ENCODE assay signal across 8 cellular contexts in genomic region chr19:9786342-9786741, GRCh38. TPM values are rescaled to one million over a fixed set of nuclear protein-coding genes. Genes with fewer than 3 reads are reported as not detected.
DNase-seq lines count a peak whose midpoint lies in the region; ATAC-seq and TF ChIP-seq lines count a peak whose summit lies in the region.

No MANE protein-coding gene starts in this region.

- peaks cover 35% of the 10 kb centered on the region for H3K4me1 Mint-ChIP-seq in central memory CD8-positive, alpha-beta T cell

- H3K4me3 ChIP-seq in heart left ventricle (peak overlapping the region in 11 of 12 donors; percentile 59 to 92 (median 68)), mucosa of rectum (ENCODE audit: low read length in 2 of 2) (peak overlapping the region; percentile 73 to 76), uterus (peak overlapping the region; percentile 70 to 97)

- TF ChIP-seq POLR2A in heart left ventricle (IDR thresholded peaks at IDR 0.05) (no peak), uterus (IDR thresholded peaks at IDR 0.05) (no peak)

- H3K9me3 ChIP-seq in heart left ventricle (no peaks in the 10 kb centered on the region), mucosa of rectum (ENCODE audit: control insufficient read depth in 2 of 2, low read length in 2 of 2) (no peaks in the 10 kb centered on the region), uterus (no peaks in the 10 kb centered on the region)

- 55 to 64% (median 60%) methylated on average over 9 of the region's 9 CpGs for WGBS in heart left ventricle, 4 donors

- TF ChIP-seq CTCF in heart left ventricle (IDR thresholded peaks at IDR 0.05) (no peak), uterus (IDR thresholded peaks at IDR 0.05) (no peak)

- no peaks in the 10 kb centered on the region for H3K27me3 Mint-ChIP-seq in central memory CD8-positive, alpha-beta T cell

- intact Hi-C loops in heart left ventricle (cut with DNase I) = loop anchor here in 2 of 10 donors (5.0 to 10.0 kb wide), 3 partner anchors 112 to 474 kb away; partner anchors contain the start of genes ZNF562 (in 2 of the 2) and ZNF426 (in 1 of the 2)
- intact Hi-C loops in Right ventricle myocardium inferior (cut with DNase I) = no loop called here
- intact Hi-C loops in uterus (cut with DNase I; ENCODE audit: low total_unique reads) = no loop called here

- peak overlapping the region; percentile 98 for H3K27ac Mint-ChIP-seq in central memory CD8-positive, alpha-beta T cell (ENCODE audit: low read depth)

- H3K4me1 ChIP-seq in heart left ventricle = peaks cover 0 to 32% (median 13%) of the 10 kb centered on the region in 12 donors
- H3K4me1 ChIP-seq in mucosa of rectum (ENCODE audit: control insufficient read depth in 2 of 2, insufficient read depth in 2 of 2, low read length in 2 of 2) = peaks cover 6 to 15% of the 10 kb centered on the region in 2 donors
- H3K4me1 ChIP-seq in uterus = peaks cover 0 to 7% of the 10 kb centered on the region in 2 donors

- no peaks in the 10 kb centered on the region for H3K27me3 ChIP-seq in heart left ventricle
- no peaks in the 10 kb centered on the region for H3K27me3 ChIP-seq in mucosa of rectum (ENCODE audit: control insufficient read depth in 2 of 2, insufficient read depth in 2 of 2, low read length in 2 of 2)
- H3K27me3 ChIP-seq in uterus = no peaks in the 10 kb centered on the region

- peak overlapping the region; percentile 87 for H3K4me3 Mint-ChIP-seq in central memory CD8-positive, alpha-beta T cell

- ATAC-seq in heart left ventricle (no peak), Right ventricle myocardium inferior (no peak), GM19395 (IDR thresholded peaks at IDR 0.05; ENCODE audit: unreplicated experiment) (no peak)
- no peak for ATAC-seq in central memory CD8-positive, alpha-beta T cell (replicated peaks; ENCODE audit: extremely low read depth, poor library complexity, severe bottlenecking)

- peaks cover 9% of the 10 kb centered on the region for H3K36me3 Mint-ChIP-seq in central memory CD8-positive, alpha-beta T cell (ENCODE audit: insufficient read depth)

- H3K27ac ChIP-seq in heart left ventricle (peak overlapping the region; percentile 52 to 100 (median 96)), mucosa of rectum (ENCODE audit: low read depth in 2 of 2, low read length in 2 of 2) (peak overlapping the region; percentile 99), uterus (peak overlapping the region; percentile 100)

- H3K36me3 ChIP-seq in heart left ventricle (no peaks in the 10 kb centered on the region), mucosa of rectum (ENCODE audit: control insufficient read depth in 2 of 2, insufficient read depth in 2 of 2, low read length in 2 of 2) (no peaks in the 10 kb centered on the region), uterus (no peaks in the 10 kb centered on the region)

- H3K9me3 Mint-ChIP-seq in central memory CD8-positive, alpha-beta T cell = no peaks in the 10 kb centered on the region

- no peak for DNase-seq in heart left ventricle
- no peak for DNase-seq in Right ventricle myocardium inferior (ENCODE audit: missing footprints)
- no peak for DNase-seq in central memory CD8-positive, alpha-beta T cell (ENCODE audit: low spot score in 2 of 2)
- DNase-seq in uterus = no peak
- no peak for DNase-seq in kidney tubule cell (ENCODE audit: low spot score)
- no peak for DNase-seq in SW 1271 (lab: John Stamatoyannopoulos, UW)

- peak overlapping the region; percentile 65 to 90 for H3K9ac ChIP-seq in mucosa of rectum (ENCODE audit: low read depth in 1 of 2, low read length in 2 of 2)

RNA-seq across cellular contexts. Expression of gene ZNF846, which starts 17.8 kb away (rescaled TPM):
- 10 to 100 TPM in 3 of 9 donors, 1 to 10 TPM in 6; 6.5 to 11.0 (median 8.4) TPM for total RNA-seq in heart left ventricle
- polyA plus RNA-seq in heart left ventricle = 10 to 100 TPM in 1 of 2 donors, 1 to 10 TPM in 1; 5.4 to 11.1 TPM
- 9.3 TPM for total RNA-seq in Right ventricle myocardium inferior
- total RNA-seq in uterus = 10 to 100 TPM; 15.0 to 71.0 (median 39.7) TPM

RNA-seq across cellular contexts. Expression of gene FBXL12, which starts 32.5 kb away (rescaled TPM):
- 10 to 100 TPM in 8 of 9 donors, 1 to 10 TPM in 1; 9.8 to 17.6 (median 12.2) TPM for total RNA-seq in heart left ventricle
- 10 to 100 TPM; 11.2 to 14.5 TPM for polyA plus RNA-seq in heart left ventricle
- total RNA-seq in Right ventricle myocardium inferior = 10.4 TPM
- total RNA-seq in uterus = 10 to 100 TPM in 3 of 4 donors, 1 to 10 TPM in 1; 8.2 to 25.4 (median 18.6) TPM

RNA-seq across cellular contexts. Expression of gene UBL5, which starts 41.4 kb away (rescaled TPM):
- total RNA-seq in heart left ventricle (100 to 1,000 TPM; 460 to 843 (median 492) TPM), Right ventricle myocardium inferior (581 TPM), uterus (1,000 to 10,000 TPM in 1 of 4 donors, 100 to 1,000 TPM in 3; 180 to 1,153 (median 222) TPM)
- polyA plus RNA-seq in heart left ventricle = 1,000 to 10,000 TPM in 1 of 2 donors, 100 to 1,000 TPM in 1; 592 to 1,809 TPM

RNA-seq across cellular contexts. Expression of gene PIN1, which starts 48.8 kb away (rescaled TPM):
- 100 to 1,000 TPM in 2 of 9 donors, 10 to 100 TPM in 7; 82.8 to 147 (median 93.1) TPM for total RNA-seq in heart left ventricle
- 100 to 1,000 TPM in 1 of 2 donors, 10 to 100 TPM in 1; 90.0 to 159 TPM for polyA plus RNA-seq in heart left ventricle
- 89.2 TPM for total RNA-seq in Right ventricle myocardium inferior
- 10 to 100 TPM; 36.5 to 85.3 (median 56.9) TPM for total RNA-seq in uterus
